Comparison of ENCODE assay signal across 8 cellular contexts in the genomic region with DNA sequence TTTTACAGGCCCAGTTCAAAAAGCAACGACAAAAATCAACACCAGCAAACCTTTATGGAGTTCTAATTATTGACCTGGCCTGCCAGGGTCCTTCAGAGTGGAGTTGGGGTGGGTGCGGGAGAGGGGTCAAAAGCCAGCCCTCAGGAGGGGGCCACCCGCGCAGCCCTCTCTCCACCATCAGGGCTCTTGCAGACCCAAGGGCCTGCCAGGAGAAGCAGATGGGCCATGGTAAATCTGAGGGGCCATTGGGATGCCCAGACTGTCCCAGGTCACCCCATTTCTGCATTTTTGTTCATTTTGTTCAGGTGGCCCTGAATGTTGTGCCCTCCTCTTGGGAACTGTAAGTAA.
DNase-seq lines count a peak whose midpoint lies in the region; TF ChIP-seq lines count a peak whose summit lies in the region.

No MANE protein-coding gene starts in this region.

- no peak overlapping the region for H3K9ac ChIP-seq in neuronal stem cell (ENCODE audit: low read depth, low read length, poor library complexity)

- peak overlapping the region; percentile 78 to 91 (median 86) for H3K4me3 Mint-ChIP-seq in CD8-positive, alpha-beta memory T cell

- no peak overlapping the region for H3K27ac ChIP-seq in CD8-positive, alpha-beta memory T cell (ENCODE audit: low read depth, low read length)
- H3K27ac ChIP-seq in effector memory CD4-positive, alpha-beta T cell (ENCODE audit: insufficient read depth, low read length, poor library complexity, severe bottlenecking), result no peak overlapping the region
- no peak overlapping the region for H3K27ac ChIP-seq in neuronal stem cell (replicated peaks; ENCODE audit: low read length)

- DNase-seq in CD8-positive, alpha-beta memory T cell, result no peak
- DNase-seq in NB4 (ENCODE audit: low read depth) (no peak), neuronal stem cell (ENCODE audit: low spot score) (no peak), dedifferentiated amniotic fluid mesenchymal stem cell (ENCODE audit: extremely low spot score) (no peak), OCI-M2 (lab: John Stamatoyannopoulos, UW; ENCODE audit: unreplicated experiment) (no peak), HT-29 (ENCODE audit: low spot score) (no peak), H4 (ENCODE audit: low spot score) (no peak)
- no peak for DNase-seq in effector memory CD4-positive, alpha-beta T cell

- H3K27me3 ChIP-seq in CD8-positive, alpha-beta memory T cell (ENCODE audit: insufficient read depth, low read length, poor library complexity, severe bottlenecking), result no peaks in the 10 kb centered on the region
- no peaks in the 10 kb centered on the region for H3K27me3 ChIP-seq in effector memory CD4-positive, alpha-beta T cell (replicated peaks; ENCODE audit: control insufficient read depth, insufficient read depth, low read length, poor library complexity, severe bottlenecking)
- peaks cover 0 to 16% (median 4%) of the 10 kb centered on the region in 3 experiments for H3K27me3 ChIP-seq in neuronal stem cell (ENCODE audit: control insufficient read depth in 3 of 3, insufficient read depth in 3 of 3, low read depth in 1 of 3, low read length in 3 of 3)

- CTCF ChIA-PET in CD8-positive, alpha-beta memory T cell (lab: Charles Lee), result interaction anchor here (0.7 to 9.9 kb wide), 23 partner anchors 8 to 1918 kb away, joined by 3 to 202 read pairs (median 6); a partner anchor contains a TSS

- H3K27me3 Mint-ChIP-seq in CD8-positive, alpha-beta memory T cell, result peaks cover 0 to 4% of the 10 kb centered on the region in 2 donors

- H3K4me1 Mint-ChIP-seq in CD8-positive, alpha-beta memory T cell, result peaks cover 5 to 18% (median 8%) of the 10 kb centered on the region in 3 donors

- H4K8ac ChIP-seq in neuronal stem cell (ENCODE audit: low read depth, low read length), result peak overlapping the region; percentile 29

- no peaks in the 10 kb centered on the region for H3K9me3 Mint-ChIP-seq in CD8-positive, alpha-beta memory T cell

- H3K4ac ChIP-seq in neuronal stem cell (ENCODE audit: low read length), result no peak overlapping the region

- no peak for TF ChIP-seq CTCF in NB4 (IDR thresholded peaks at IDR 0.05; ENCODE audit: low read depth, low read length)

- POLR2A ChIA-PET in CD8-positive, alpha-beta memory T cell (lab: Charles Lee), result no interaction called here

- peak overlapping the region; percentile 100 for H2AFZ ChIP-seq in neuronal stem cell (ENCODE audit: low read length)

- H3K27ac Mint-ChIP-seq in CD8-positive, alpha-beta memory T cell, result peak overlapping the region in 3 of 8 donors; percentile 31 to 63 (median 47)

- no peak overlapping the region for H2BK120ac ChIP-seq in neuronal stem cell (ENCODE audit: low read depth, low read length)

- WGBS in neuronal stem cell (ENCODE audit: extremely low coverage in 2 of 2, insufficient read length in 2 of 2, insufficient replicate concordance in 1 of 2), 2 donors, result no CpG with 5 or more reads among the region's 4 CpGs

- TF ChIP-seq POLR2A in NB4 (IDR thresholded peaks at IDR 0.05; ENCODE audit: extremely low read depth, insufficient read length), result no peak

- H3K9me3 ChIP-seq in CD8-positive, alpha-beta memory T cell (ENCODE audit: low read length), result no peaks in the 10 kb centered on the region
- no peaks in the 10 kb centered on the region for H3K9me3 ChIP-seq in effector memory CD4-positive, alpha-beta T cell (ENCODE audit: control insufficient read depth, low read length)
- no peaks in the 10 kb centered on the region for H3K9me3 ChIP-seq in neuronal stem cell (replicated peaks in 1 of 2; ENCODE audit: control insufficient read depth in 2 of 2, insufficient read depth in 1 of 2, low read depth in 1 of 2, low read length in 2 of 2)

- H4K91ac ChIP-seq in neuronal stem cell (ENCODE audit: low read depth, low read length, poor library complexity), result no peak overlapping the region

- no peak overlapping the region for H2BK12ac ChIP-seq in neuronal stem cell (ENCODE audit: low read length)

- no peak overlapping the region for H3K23ac ChIP-seq in neuronal stem cell (ENCODE audit: low read depth, low read length, poor library complexity)

- H2BK5ac ChIP-seq in neuronal stem cell (ENCODE audit: low read length), result no peak overlapping the region

- no peak overlapping the region for H3K14ac ChIP-seq in neuronal stem cell (ENCODE audit: low read length)

- H3K36me3 Mint-ChIP-seq in CD8-positive, alpha-beta memory T cell, result peaks cover 0 to 2% (median 0%) of the 10 kb centered on the region in 3 donors

- peak overlapping the region; percentile 80 for H3K4me2 ChIP-seq in neuronal stem cell (ENCODE audit: insufficient read depth, low read length, poor library complexity, severe bottlenecking)

- H2AK5ac ChIP-seq in neuronal stem cell (ENCODE audit: low read depth, low read length), result no peak overlapping the region

- no peak overlapping the region for H2BK15ac ChIP-seq in neuronal stem cell (ENCODE audit: low read length)

- peaks cover 2% of the 10 kb centered on the region for H3K79me1 ChIP-seq in neuronal stem cell (ENCODE audit: low read depth, low read length)

- H3K36me3 ChIP-seq in CD8-positive, alpha-beta memory T cell (ENCODE audit: insufficient read depth, low read length), result no peaks in the 10 kb centered on the region
- H3K36me3 ChIP-seq in effector memory CD4-positive, alpha-beta T cell (ENCODE audit: control insufficient read depth, insufficient read depth, low read length), result no peaks in the 10 kb centered on the region
- H3K36me3 ChIP-seq in neuronal stem cell (replicated peaks in 1 of 2; ENCODE audit: control insufficient read depth in 2 of 2, insufficient read depth in 2 of 2, low read length in 2 of 2), result no peaks in the 10 kb centered on the region

- H3K18ac ChIP-seq in neuronal stem cell (ENCODE audit: low read length), result peak overlapping the region; percentile 21

- peak overlapping the region; percentile 73 for H3K4me3 ChIP-seq in CD8-positive, alpha-beta memory T cell (ENCODE audit: low read length)
- H3K4me3 ChIP-seq in NB4 (ENCODE audit: low read depth, low read length) (peak overlapping the region; percentile 34), neuronal stem cell (ENCODE audit: low read length in 2 of 2) (peak overlapping the region; percentile 67 to 81)
- peak overlapping the region; percentile 81 for H3K4me3 ChIP-seq in effector memory CD4-positive, alpha-beta T cell (ENCODE audit: insufficient read depth, low read depth, low read length, poor library complexity, severe bottlenecking)

- peaks cover 9% of the 10 kb centered on the region for H3K4me1 ChIP-seq in CD8-positive, alpha-beta memory T cell (ENCODE audit: insufficient read depth, low read length)
- H3K4me1 ChIP-seq in effector memory CD4-positive, alpha-beta T cell (ENCODE audit: control insufficient read depth, insufficient read depth, low read length, poor library complexity, severe bottlenecking), result peaks cover 10% of the 10 kb centered on the region
- peaks cover 3 to 4% of the 10 kb centered on the region in 2 donors for H3K4me1 ChIP-seq in neuronal stem cell (ENCODE audit: control insufficient read depth in 2 of 2, insufficient read depth in 1 of 2, low read depth in 1 of 2, low read length in 2 of 2)
